ENCODE assay signal across 8 cellular contexts in genomic region chr5:43556857-43557593, GRCh38. TPM values are rescaled to one million over a fixed set of nuclear protein-coding genes. Genes with fewer than 3 reads are reported as not detected.
DNase-seq lines count a peak whose midpoint lies in the region; ATAC-seq and TF ChIP-seq lines count a peak whose summit lies in the region.

TSS of gene PAIP1 (minus strand) at chr5:43557077. CDS start at chr5:43556846, 231 bp downstream.

- H3K4me1 ChIP-seq in OCI-LY3 (ENCODE audit: low read length): peaks cover 42% of the 10 kb centered on the region

- peak; percentile 48 for TF ChIP-seq CTCF in OCI-LY3 (IDR thresholded peaks at IDR 0.05; ENCODE audit: low read depth, low read length)

- peaks cover 29% of the 10 kb centered on the region for H3K36me3 ChIP-seq in OCI-LY3 (replicated peaks; ENCODE audit: low read depth, low read length)

- H3K27ac ChIP-seq in OCI-LY3 (ENCODE audit: low read length): peak within 1 kb of the TSS; percentile 80
- H3K27ac ChIP-seq in epithelial cell of prostate: peak within 1 kb of the TSS; percentile 88

- H2AFZ ChIP-seq in OCI-LY3 (ENCODE audit: low read depth, low read length): peak within 1 kb of the TSS; percentile 97

- H3K27me3 ChIP-seq in OCI-LY3 (ENCODE audit: low read depth, low read length): no peaks in the 10 kb centered on the region

- DNase-seq in DMS 273 (lab: John Stamatoyannopoulos, UW; ENCODE audit: unreplicated experiment): peak; percentile 95
- peak; percentile 76 for DNase-seq in HT1080 (ENCODE audit: low read depth)
- DNase-seq in activated T-cell treated with anti-CD3 and anti-CD28 coated beads for 24 hours (ENCODE audit: low read depth): peak; percentile 73
- DNase-seq in epithelial cell of prostate (ENCODE audit: low read depth, low spot score): peak; percentile 50
- DNase-seq in mucosa of gallbladder (ENCODE audit: low spot score): peak; percentile 79
- DNase-seq in stimulated activated CD8-positive, alpha-beta memory T cell treated with anti-CD3 and anti-CD28 coated beads, Interleukin-4, amount 100 ng/mL, for 48 hours: peak; percentile 87

- peak; percentile 64 for ATAC-seq in GM21367 (IDR thresholded peaks at IDR 0.05; ENCODE audit: unreplicated experiment)

- peaks cover 45% of the 10 kb centered on the region for H3K79me2 ChIP-seq in OCI-LY3 (ENCODE audit: low read length)

- H3K4me3 ChIP-seq in OCI-LY3 (ENCODE audit: low read length): peak within 1 kb of the TSS; percentile 85

- H3K9me3 ChIP-seq in OCI-LY3 (ENCODE audit: insufficient read depth, low read length): no peaks in the 10 kb centered on the region

- H3K4me2 ChIP-seq in OCI-LY3 (ENCODE audit: low read length): peak within 1 kb of the TSS; percentile 96

- H4K20me1 ChIP-seq in OCI-LY3 (ENCODE audit: insufficient read depth, low read length): peaks cover 14% of the 10 kb centered on the region; the same call in 1 of the 2 replicates

- peak within 1 kb of the TSS; percentile 97 for H3K9ac ChIP-seq in OCI-LY3 (ENCODE audit: low read length)

RNA-seq across cellular contexts. Expression of gene PAIP1, which starts in this region (rescaled TPM):
- 116 and 121 TPM in 2 replicates for total RNA-seq in HT1080 (2014; rRNA removed; shearing (Covaris generic))
- 93.6 and 97.2 TPM in 2 replicates for polyA plus RNA-seq in HT1080 (2015; cell fraction: cytosol; rRNA removed)
- 50.6 and 58.0 TPM in 2 replicates for polyA plus RNA-seq in HT1080 (2015; cell fraction: nucleus; rRNA removed)
- 74.9 TPM for total RNA-seq in mucosa of gallbladder

Comparison
In these comparisons a context has a peak if more than half of its experiments do, and no peak if none do; other contexts are left out.
1. Peak in every context shown above with its lines: DNase-seq, ATAC-seq, H3K4me3 ChIP-seq and H3K27ac ChIP-seq.